Comparison of ENCODE assay signal across 17 cellular contexts in the genomic region with DNA sequence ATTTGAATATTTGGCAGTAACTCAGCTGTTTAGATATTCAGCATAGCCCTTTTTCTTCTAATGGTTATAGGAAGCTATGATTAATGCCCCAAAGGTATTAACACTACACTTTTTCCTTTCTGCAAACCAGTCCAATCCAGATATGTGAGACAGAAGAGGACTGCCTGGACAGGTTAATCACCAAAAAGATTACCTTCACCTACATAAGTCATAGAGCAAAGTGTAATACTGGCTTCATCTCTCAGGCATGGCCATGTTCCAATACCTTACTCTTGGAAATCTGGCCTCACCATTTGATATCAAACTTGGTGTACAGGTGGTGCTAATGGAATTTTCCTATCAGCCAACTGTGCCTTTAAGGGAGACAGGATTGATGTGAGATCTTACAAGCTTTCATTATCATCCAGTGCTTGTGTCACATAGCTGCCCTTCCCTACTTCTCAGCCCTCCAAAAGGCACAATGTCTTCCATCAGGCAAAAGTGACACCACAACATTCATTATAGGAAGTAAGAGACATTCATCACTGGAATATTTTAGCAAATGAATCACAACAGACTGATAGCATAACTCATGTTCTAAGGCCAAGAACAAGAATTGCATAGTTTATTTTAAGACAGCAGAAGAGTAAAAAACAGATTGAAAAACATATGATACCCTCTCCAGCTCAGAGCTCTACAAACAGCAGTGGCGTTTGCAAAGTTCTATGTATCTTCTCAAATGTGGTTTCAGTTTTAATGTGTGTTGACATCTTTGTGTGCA.
DNase-seq lines count a peak whose midpoint lies in the region; ATAC-seq, FAIRE-seq and TF ChIP-seq lines count a peak whose summit lies in the region.
"Had no signal": no experiment of that assay in that cellular context is flagged by ENCODE, and none has a peak within 500 bp of the region (broad histone marks: within the 10 kb centered on the region; RNA-seq: fewer than 3 reads in every experiment).

No MANE protein-coding gene starts in this region.

- H3K36me3 ChIP-seq in ACC112 (ENCODE audit: insufficient read depth, low read length) (no peaks in the 10 kb centered on the region), astrocyte (ENCODE audit: insufficient read depth, low read length) (no peaks in the 10 kb centered on the region), hepatocyte (replicated peaks; ENCODE audit: insufficient read depth, low read depth) (no peaks in the 10 kb centered on the region)
- H3K36me3 ChIP-seq: esophagus squamous epithelium had no signal

- H3K9me3 ChIP-seq in astrocyte (ENCODE audit: insufficient read depth, low read depth, low read length) (no peaks in the 10 kb centered on the region), hepatocyte (ENCODE audit: low read depth) (no peaks in the 10 kb centered on the region)
- H3K9me3 ChIP-seq: esophagus squamous epithelium, mucosa of descending colon had no signal

- no peak for ATAC-seq in HG02885 (IDR thresholded peaks at IDR 0.05; ENCODE audit: poor library complexity, unreplicated experiment)
- ATAC-seq in activated CD4-positive, alpha-beta T cell treated with anti-CD3 and anti-CD28 coated beads for 36 hours = no peak
- ATAC-seq: activated CD8-positive, alpha-beta T cell treated with anti-CD3 and anti-CD28 coated beads, Interleukin-2, amount 10 ng/mL, durations not matched to agents 7 days and 5 days; mucosa of descending colon; Panc1 had no signal

- TF ChIP-seq POLR2A in H54 (IDR thresholded peaks at IDR 0.05; ENCODE audit: low read depth, low read length) = no peak

- H3K79me2 ChIP-seq in ACC112 (ENCODE audit: control insufficient read depth, insufficient read depth, low read length, unreplicated experiment) = no peaks in the 10 kb centered on the region
- H3K79me2 ChIP-seq in astrocyte (ENCODE audit: insufficient read depth, low read length) = no peaks in the 10 kb centered on the region
- H3K79me2 ChIP-seq in hepatocyte = no peaks in the 10 kb centered on the region

- H3K4me2 ChIP-seq in astrocyte (ENCODE audit: low read length) = peak overlapping the region; percentile 22
- H3K4me2 ChIP-seq in hepatocyte = peak overlapping the region; percentile 38

- no peak overlapping the region for H3K27ac Mint-ChIP-seq in astrocyte (ENCODE audit: unreplicated experiment)
- H3K27ac Mint-ChIP-seq in activated CD4-positive, alpha-beta T cell treated with anti-CD3 and anti-CD28 coated beads for 36 hours = no peak overlapping the region
- H3K27ac Mint-ChIP-seq: activated CD8-positive, alpha-beta T cell treated with anti-CD3 and anti-CD28 coated beads, Interleukin-2, amount 10 ng/mL, durations not matched to agents 7 days and 5 days; immature natural killer cell had no signal

- H3K4me3 Mint-ChIP-seq in astrocyte (ENCODE audit: unreplicated experiment) = no peak overlapping the region
- H3K4me3 Mint-ChIP-seq in activated CD4-positive, alpha-beta T cell treated with anti-CD3 and anti-CD28 coated beads for 36 hours = no peak overlapping the region
- H3K4me3 Mint-ChIP-seq: activated CD8-positive, alpha-beta T cell treated with anti-CD3 and anti-CD28 coated beads, Interleukin-2, amount 10 ng/mL, durations not matched to agents 7 days and 5 days; immature natural killer cell had no signal

- H2AFZ ChIP-seq in ACC112 (ENCODE audit: low read length, unreplicated experiment) (peak overlapping the region; percentile 52), astrocyte (ENCODE audit: low read depth, low read length) (no peak overlapping the region), hepatocyte (no peak overlapping the region)

- H3K27me3 ChIP-seq in ACC112 (ENCODE audit: insufficient read depth, low read length) = no peaks in the 10 kb centered on the region
- peaks cover 3% of the 10 kb centered on the region for H3K27me3 ChIP-seq in astrocyte (ENCODE audit: insufficient read depth, low read length)
- no peaks in the 10 kb centered on the region for H3K27me3 ChIP-seq in hepatocyte
- H3K27me3 ChIP-seq: esophagus squamous epithelium had no signal

- DNase-seq in H54 (ENCODE audit: insufficient read length, low spot score) (no peak), astrocyte (ENCODE audit: low read depth) (peak; percentile 38), hepatocyte (ENCODE audit: low spot score) (no peak), NCI-H345 treated with DMSO at 0.1 percent for 48 hours (lab: John Stamatoyannopoulos, UW; ENCODE audit: unreplicated experiment) (no peak), 8988T (no peak)
- DNase-seq in activated CD4-positive, alpha-beta T cell treated with anti-CD3 and anti-CD28 coated beads for 36 hours = no peak
- DNase-seq: activated CD8-positive, alpha-beta T cell treated with anti-CD3 and anti-CD28 coated beads, Interleukin-2, amount 10 ng/mL, durations not matched to agents 7 days and 5 days; AML-193; esophagus squamous epithelium; H7; immature natural killer cell; mucosa of descending colon; NCI-H2227 treated with DMSO at 0.1 percent for 48 hours; T1000 had no signal

- peaks cover 14% of the 10 kb centered on the region for H3K4me1 ChIP-seq in ACC112 (ENCODE audit: control insufficient read depth, insufficient read depth, low read length, unreplicated experiment)
- no peaks in the 10 kb centered on the region for H3K4me1 ChIP-seq in astrocyte (ENCODE audit: insufficient read depth, low read length)
- no peaks in the 10 kb centered on the region for H3K4me1 ChIP-seq in hepatocyte (ENCODE audit: insufficient read depth)

- H3K4me3 ChIP-seq in ACC112 (ENCODE audit: low read depth, low read length) = peak overlapping the region; percentile 59
- H3K4me3 ChIP-seq in astrocyte (ENCODE audit: insufficient read depth, low read depth, low read length) = no peak overlapping the region
- no peak overlapping the region for H3K4me3 ChIP-seq in hepatocyte
- H3K4me3 ChIP-seq: mucosa of descending colon had no signal

- H4K20me1 ChIP-seq in astrocyte (ENCODE audit: insufficient read depth, low read length) (no peaks in the 10 kb centered on the region), hepatocyte (ENCODE audit: insufficient read depth, poor library complexity, severe bottlenecking) (no peaks in the 10 kb centered on the region)

- H3K27me3 Mint-ChIP-seq in astrocyte (ENCODE audit: low read depth, unreplicated experiment) = peaks cover 2% of the 10 kb centered on the region
- peaks cover 1% of the 10 kb centered on the region for H3K27me3 Mint-ChIP-seq in activated CD4-positive, alpha-beta T cell treated with anti-CD3 and anti-CD28 coated beads for 36 hours

- H3K9ac ChIP-seq in astrocyte (ENCODE audit: low read length) = no peak overlapping the region

- CTCF ChIA-PET in activated CD4-positive, alpha-beta T cell treated with anti-CD3 and anti-CD28 coated beads for 36 hours (lab: Charles Lee) = interaction anchor here (0.6 to 1.3 kb wide), 3 partner anchors 17 to 136 kb away, joined by 3 to 5 read pairs (median 3); no protein-coding TSS in a partner anchor

- H3K9me2 ChIP-seq in hepatocyte (replicated peaks; ENCODE audit: insufficient read depth) = no peaks in the 10 kb centered on the region

- POLR2A ChIA-PET in activated CD4-positive, alpha-beta T cell treated with anti-CD3 and anti-CD28 coated beads for 36 hours (lab: Charles Lee) = no interaction called here

- H3K4me1 Mint-ChIP-seq in astrocyte (ENCODE audit: low read depth, unreplicated experiment) = no peaks in the 10 kb centered on the region
- H3K4me1 Mint-ChIP-seq in activated CD4-positive, alpha-beta T cell treated with anti-CD3 and anti-CD28 coated beads for 36 hours = no peaks in the 10 kb centered on the region
- H3K4me1 Mint-ChIP-seq: immature natural killer cell had no signal

- H3K36me3 Mint-ChIP-seq in astrocyte (ENCODE audit: low read depth, unreplicated experiment) = no peaks in the 10 kb centered on the region
- no peaks in the 10 kb centered on the region for H3K36me3 Mint-ChIP-seq in activated CD4-positive, alpha-beta T cell treated with anti-CD3 and anti-CD28 coated beads for 36 hours (ENCODE audit: low read depth)
- H3K36me3 Mint-ChIP-seq: immature natural killer cell had no signal

- H3K27ac ChIP-seq in ACC112 (ENCODE audit: low read depth, low read length) (no peak overlapping the region), astrocyte (ENCODE audit: low read depth, low read length) (no peak overlapping the region), hepatocyte (no peak overlapping the region)

- FAIRE-seq in H54 (lab: Jason Lieb, UNC) (peak; percentile 58), astrocyte (lab: Jason Lieb, UNC) (no peak)

- intact Hi-C loops in activated CD4-positive, alpha-beta T cell treated with anti-CD3 and anti-CD28 coated beads for 36 hours (cut with DNase I, micrococcal nuclease) = loop anchor here in 1 of 2 experiments (2.0 kb wide), 1 partner anchor 125 kb away; no protein-coding TSS in a partner anchor

- no peak for TF ChIP-seq CTCF in astrocyte (IDR thresholded peaks at IDR 0.05; ENCODE audit: insufficient read depth, low read depth, low read length)
- TF ChIP-seq CTCF in hepatocyte (IDR thresholded peaks at IDR 0.05; ENCODE audit: poor library complexity) = no peak

- H3K9me3 Mint-ChIP-seq in astrocyte (ENCODE audit: unreplicated experiment) = no peaks in the 10 kb centered on the region
- no peaks in the 10 kb centered on the region for H3K9me3 Mint-ChIP-seq in activated CD4-positive, alpha-beta T cell treated with anti-CD3 and anti-CD28 coated beads for 36 hours (ENCODE audit: low read depth)
- H3K9me3 Mint-ChIP-seq: immature natural killer cell had no signal

- WGBS in hepatocyte (ENCODE audit: low lambda C conversion rate, missing lambda C conversion rate) = 67% methylated on average over 1 of the region's 1 CpG
